ENCODE assay signal across 26 cellular contexts in genomic region chr20:5677389-5677788, GRCh38.
"Had no signal": no experiment of that assay in that cellular context is flagged by ENCODE, and none has a peak within 500 bp of the region (broad histone marks: within the 10 kb centered on the region; RNA-seq: fewer than 3 reads in every experiment).

No MANE protein-coding gene starts in this region.

- H3K4me3 ChIP-seq: coronary artery, lower lobe of right lung, smooth muscle cell, suprapubic skin, transverse colon, upper lobe of right lung, uterus had no signal

- H3K27ac ChIP-seq: coronary artery, lower lobe of right lung, parathyroid adenoma, suprapubic skin, transverse colon, upper lobe of right lung, uterus had no signal

- H2AFZ ChIP-seq: parathyroid adenoma had no signal

- ATAC-seq: left colon; left ventricle myocardium superior; lower lobe of right lung; naive thymus-derived CD8-positive, alpha-beta T cell; sciatic nerve; stimulated activated naive CD8-positive, alpha-beta T cell treated with anti-CD3 and anti-CD28 coated beads, Interleukin-15, amount 100 ng/mL, for 72 hours; upper lobe of right lung had no signal

- H3K4me1 ChIP-seq: parathyroid adenoma, suprapubic skin, upper lobe of right lung, uterus had no signal

- FAIRE-seq: frontal cortex had no signal

- H3K27me3 ChIP-seq: suprapubic skin, transverse colon, upper lobe of right lung, uterus had no signal

- DNase-seq: effector CD4-positive, alpha-beta T cell; hypothalamus; immature natural killer cell; islet precursor cell; kidney glomerular epithelial cell; left colon; left ventricle myocardium superior; lower lobe of right lung; naive thymus-derived CD8-positive, alpha-beta T cell; stimulated activated CD4-positive, alpha-beta T cell treated with anti-CD3 and anti-CD28 coated beads, Interleukin-12 subunit alpha, Interleukin-12 subunit beta, amount 100 ng/mL, for 4 hours; stimulated activated CD4-positive, alpha-beta T cell treated with anti-CD3 and anti-CD28 coated beads, Interleukin-1b, Interleukin-23, amount 100 ng/mL, for 48 hours; stimulated activated CD4-positive, alpha-beta T cell treated with anti-CD3 and anti-CD28 coated beads, Interleukin-4, amount 100 ng/mL, for 1 hour; stimulated activated CD8-positive, alpha-beta memory T cell treated with anti-CD3 and anti-CD28 coated beads, Interleukin-4, amount 100 ng/mL, for 48 hours; stimulated activated naive CD4-positive, alpha-beta T cell; stimulated activated naive CD8-positive, alpha-beta T cell treated with anti-CD3 and anti-CD28 coated beads, Interleukin-15, amount 100 ng/mL, for 72 hours; transverse colon; upper lobe of right lung; uterus had no signal

- H3K4me2 ChIP-seq: smooth muscle cell had no signal

- H3K79me2 ChIP-seq: parathyroid adenoma had no signal

- H3K36me3 Mint-ChIP-seq: immature natural killer cell; naive thymus-derived CD8-positive, alpha-beta T cell had no signal

- H3K27ac Mint-ChIP-seq: immature natural killer cell, progenitor cell of endocrine pancreas had no signal

- H3K4me1 Mint-ChIP-seq: immature natural killer cell, neural crest cell had no signal

- H3K4me3 Mint-ChIP-seq: immature natural killer cell; naive thymus-derived CD8-positive, alpha-beta T cell; neural crest cell; stimulated activated naive CD8-positive, alpha-beta T cell treated with anti-CD3 and anti-CD28 coated beads, Interleukin-15, amount 100 ng/mL, for 72 hours had no signal

- H3K9me3 Mint-ChIP-seq: immature natural killer cell; naive thymus-derived CD8-positive, alpha-beta T cell; neural crest cell; stimulated activated naive CD8-positive, alpha-beta T cell treated with anti-CD3 and anti-CD28 coated beads, Interleukin-15, amount 100 ng/mL, for 72 hours had no signal

- H3K27me3 Mint-ChIP-seq: naive thymus-derived CD8-positive, alpha-beta T cell; progenitor cell of endocrine pancreas; stimulated activated naive CD8-positive, alpha-beta T cell treated with anti-CD3 and anti-CD28 coated beads, Interleukin-15, amount 100 ng/mL, for 72 hours had no signal

- H3K36me3 ChIP-seq: lower lobe of right lung, suprapubic skin, transverse colon, upper lobe of right lung, uterus had no signal

- H3K9me3 ChIP-seq: lower lobe of right lung, suprapubic skin, transverse colon, upper lobe of right lung, uterus had no signal
